In genomic region chr6:138607478-138608433, GRCh38 we compare ENCODE assay signal across 24 cellular contexts.
A peak's percentile ranks its signal among the peaks of the same experiment; 100 is the strongest.
DNase-seq lines count a peak whose midpoint lies in the region; ATAC-seq, FAIRE-seq and TF ChIP-seq lines count a peak whose summit lies in the region.
"Had no signal": no experiment of that assay in that cellular context is flagged by ENCODE, and none has a peak within 500 bp of the region (broad histone marks: within the 10 kb centered on the region; RNA-seq: fewer than 3 reads in every experiment).

No MANE protein-coding gene starts in this region.

- no peak overlapping the region for H3K27ac ChIP-seq in IMR-90 (ENCODE audit: insufficient read depth, low read length)
- H3K27ac ChIP-seq in GM12878 (ENCODE audit: control insufficient read depth, insufficient read depth), result no peak overlapping the region
- peak overlapping the region; percentile 63 for H3K27ac ChIP-seq in endodermal cell (ENCODE audit: low read depth, low read length)
- no peak overlapping the region for H3K27ac ChIP-seq in mammary epithelial cell (ENCODE audit: insufficient read depth, low read depth, low read length)
- H3K27ac ChIP-seq in tibial artery, result no peak overlapping the region

- H3K27ac Mint-ChIP-seq in endodermal cell, result no peak overlapping the region

- no peaks in the 10 kb centered on the region for H4K20me1 ChIP-seq in IMR-90 (ENCODE audit: insufficient read depth, low read length)
- H4K20me1 ChIP-seq in GM12878 (ENCODE audit: control insufficient read depth, insufficient read depth), result no peaks in the 10 kb centered on the region
- no peaks in the 10 kb centered on the region for H4K20me1 ChIP-seq in mammary epithelial cell (ENCODE audit: insufficient read depth, low read length)

- no peak overlapping the region for H4K91ac ChIP-seq in IMR-90 (ENCODE audit: insufficient read depth, low read depth, low read length)

- DNase-seq in IMR-90 (no peak), GM12878 (ENCODE audit: low read depth, low spot score) (no peak), endodermal cell (no peak), BE2C (no peak), mammary epithelial cell (no peak), NCI-H2029 (lab: John Stamatoyannopoulos, UW) (no peak), tibial artery (no peak)
- DNase-seq: 8988T; C1 segment of cervical spinal cord; Calu3; CD8-positive, alpha-beta memory T cell; Kasumi-1; NCI-H1417 treated with DMSO at 0.1 percent for 48 hours; NCI-H187; NCI-H2107; NCI-H510A treated with DMSO at 0.1 percent for 48 hours; NCI-H774; NK-92 treated with Interleukin-12 subunit alpha and Interleukin-12 subunit beta, amount 100 ng/mL, for 24 hours; SIG-M5; SK-N-SH had no signal

- H3K4me3 ChIP-seq in IMR-90 (ENCODE audit: insufficient read depth, low read depth, low read length) (no peak overlapping the region), GM12878 (no peak overlapping the region), endodermal cell (ENCODE audit: low read length) (no peak overlapping the region), neuron (ENCODE audit: low read length) (no peak overlapping the region), BE2C (ENCODE audit: low read depth, low read length) (no peak overlapping the region), mammary epithelial cell (replicated peaks in 1 of 3; ENCODE audit: insufficient read depth in 1 of 3, low read depth in 2 of 3, low read length in 3 of 3) (no peak overlapping the region), tibial artery (no peak overlapping the region)

- RAD21 ChIA-PET in GM12878 (lab: Charles Lee; ENCODE audit: unreplicated experiment), result no interaction called here

- TF ChIP-seq POLR2A in IMR-90 (IDR thresholded peaks at IDR 0.05; ENCODE audit: low read depth, low read length), result no peak
- TF ChIP-seq POLR2A in GM12878 (IDR thresholded peaks at IDR 0.05; ENCODE audit: low read depth, low read length), result no peak

- BruUV-seq in IMR-90 (replicated peaks; lab: Mats Ljungman, UMichigan) (no TSS peak), GM12878 (replicated peaks; lab: Mats Ljungman, UMichigan) (no TSS peak), mammary epithelial cell (replicated peaks; lab: Mats Ljungman, UMichigan) (no TSS peak)

- H3K4me1 Mint-ChIP-seq in endodermal cell, result no peaks in the 10 kb centered on the region
- H3K4me1 Mint-ChIP-seq: CD8-positive, alpha-beta memory T cell had no signal

- H3K56ac ChIP-seq in IMR-90 (ENCODE audit: extremely low read depth, insufficient read depth, low read length), result no peak overlapping the region

- H3K9me3 ChIP-seq in IMR-90 (ENCODE audit: control insufficient read depth, insufficient read depth, low read length) (no peaks in the 10 kb centered on the region), GM12878 (replicated peaks; ENCODE audit: control insufficient read depth, insufficient read depth, low read length) (no peaks in the 10 kb centered on the region), endodermal cell (ENCODE audit: control insufficient read depth, low read length) (no peaks in the 10 kb centered on the region), neuron (ENCODE audit: low read length) (no peaks in the 10 kb centered on the region), BE2C (no peaks in the 10 kb centered on the region), mammary epithelial cell (replicated peaks; ENCODE audit: insufficient read depth, low read length) (no peaks in the 10 kb centered on the region), tibial artery (no peaks in the 10 kb centered on the region)
- H3K9me3 ChIP-seq: SK-N-SH had no signal

- no peak for TF ChIP-seq CTCF in IMR-90 (conservative IDR thresholded peaks at IDR 0.05; ENCODE audit: low read depth, low read length)
- no peak for TF ChIP-seq CTCF in GM12878 (IDR thresholded peaks at IDR 0.05 in 2 of 3, conservative IDR thresholded peaks at IDR 0.05 in 1 of 3; ENCODE audit: control insufficient read depth in 2 of 3, extremely low read depth in 1 of 3, insufficient read depth in 1 of 3, low read depth in 3 of 3, low read length in 3 of 3)
- no peak for TF ChIP-seq CTCF in endodermal cell (conservative IDR thresholded peaks at IDR 0.05)
- TF ChIP-seq CTCF in BE2C (IDR thresholded peaks at IDR 0.05; ENCODE audit: low read depth, low read length), result no peak
- no peak for TF ChIP-seq CTCF in mammary epithelial cell (conservative IDR thresholded peaks at IDR 0.05 in 1 of 2, IDR thresholded peaks at IDR 0.05 in 1 of 2; ENCODE audit: extremely low read depth in 1 of 2, insufficient read depth in 1 of 2, low read depth in 1 of 2, low read length in 2 of 2)
- no peak for TF ChIP-seq CTCF in tibial artery (IDR thresholded peaks at IDR 0.05)

- no peaks in the 10 kb centered on the region for H3K27me3 Mint-ChIP-seq in endodermal cell (ENCODE audit: insufficient read depth)

- no peak overlapping the region for H2AK5ac ChIP-seq in IMR-90 (ENCODE audit: low read depth, low read length)

- CTCF ChIA-PET in IMR-90 (lab: Yijun Ruan, JAX) (no interaction called here), GM12878 (lab: Yijun Ruan, JAX) (interaction anchor here (0.9 to 1.4 kb wide), 2 partner anchors 17 to 19 kb away, joined by 3 to 6 read pairs; no protein-coding TSS in a partner anchor), mammary epithelial cell (lab: Charles Lee; ENCODE audit: low non-redundant PET) (no interaction called here)

- intact Hi-C loops in IMR-90 (cut with micrococcal nuclease) (no loop called here), GM12878 (cut with micrococcal nuclease; ENCODE audit: unreplicated experiment) (no loop called here), mammary epithelial cell (cut with micrococcal nuclease) (no loop called here), tibial artery (cut with DNase I; ENCODE audit: low total_unique reads) (no loop called here)

- WGBS in IMR-90 (ENCODE audit: extremely low coverage in 2 of 2, insufficient read length in 1 of 2), 2 experiments, result 100% methylated on average over 1 of the region's 10 CpGs; no CpG with 5 or more reads in 1 of the 2 experiments
- 55% methylated on average over 10 of the region's 10 CpGs for WGBS in GM12878 (ENCODE audit: insufficient coverage, insufficient replicate concordance, low lambda C conversion rate, missing lambda C conversion rate)
- 84 to 90% methylated on average over 6 to 10 of the region's 10 CpGs for WGBS in endodermal cell (ENCODE audit: insufficient coverage in 1 of 2, insufficient read length in 1 of 2), 2 experiments
- 66% methylated on average over 7 of the region's 10 CpGs for WGBS in mammary epithelial cell (ENCODE audit: low coverage, missing lambda C conversion rate)

- no peaks in the 10 kb centered on the region; the same call in 1 of the 2 replicates for H3K9me1 ChIP-seq in IMR-90 (ENCODE audit: insufficient read depth, low read length)

- no peaks in the 10 kb centered on the region for H3K9me3 Mint-ChIP-seq in endodermal cell
- H3K9me3 Mint-ChIP-seq: CD8-positive, alpha-beta memory T cell had no signal

- H3K27me3 ChIP-seq in IMR-90 (ENCODE audit: control insufficient read depth, insufficient read depth, low read length) (no peaks in the 10 kb centered on the region), GM12878 (replicated peaks in 1 of 2; ENCODE audit: control insufficient read depth in 2 of 2, insufficient read depth in 2 of 2, low read length in 1 of 2) (0 out of 4 replicates have a peak, but pooled peaks cover 0 to 3% of the 10 kb centered on the region in 2 experiments), endodermal cell (ENCODE audit: control insufficient read depth, insufficient read depth, low read length, poor library complexity, severe bottlenecking) (no peaks in the 10 kb centered on the region), neuron (ENCODE audit: insufficient read depth, low read length) (no peaks in the 10 kb centered on the region), BE2C (peaks cover 5% of the 10 kb centered on the region; the same call in 1 of the 2 replicates), mammary epithelial cell (ENCODE audit: insufficient read depth, low read length) (no peaks in the 10 kb centered on the region), tibial artery (no peaks in the 10 kb centered on the region)

- no peak overlapping the region for H3K4me2 ChIP-seq in IMR-90 (ENCODE audit: low read depth, low read length)
- no peak overlapping the region for H3K4me2 ChIP-seq in GM12878 (ENCODE audit: control insufficient read depth, insufficient read depth)
- no peak overlapping the region for H3K4me2 ChIP-seq in mammary epithelial cell (ENCODE audit: insufficient read depth, low read depth, low read length)
- H3K4me2 ChIP-seq: SK-N-SH had no signal

- H3K23ac ChIP-seq in IMR-90 (ENCODE audit: low read depth, low read length), result 0 out of 2 replicates have a peak overlapping the region, but pooled peaks have one; percentile 19

- H2AFZ ChIP-seq in IMR-90 (replicated peaks; ENCODE audit: low read length, poor library complexity) (no peak overlapping the region), GM12878 (ENCODE audit: control insufficient read depth, low read depth, low read length) (no peak overlapping the region), neuron (ENCODE audit: low read depth, low read length) (peak overlapping the region; percentile 3), mammary epithelial cell (ENCODE audit: low read depth, low read length) (no peak overlapping the region)

- peak overlapping the region; percentile 9 for H2AK9ac ChIP-seq in IMR-90 (replicated peaks; ENCODE audit: low read depth, low read length, poor library complexity)

- H4K5ac ChIP-seq in IMR-90 (ENCODE audit: low read depth, low read length), result no peak overlapping the region

- no peak overlapping the region for H2BK20ac ChIP-seq in IMR-90 (ENCODE audit: low read depth, low read length)

- H2BK5ac ChIP-seq in IMR-90 (ENCODE audit: low read depth, low read length, poor library complexity, severe bottlenecking), result no peak overlapping the region

- no peak for ATAC-seq in IMR-90 (ENCODE audit: low read depth)
- no peak for ATAC-seq in GM12878

- no peak overlapping the region for H3K18ac ChIP-seq in IMR-90 (ENCODE audit: low read depth, low read length)

- H3K9ac ChIP-seq in IMR-90 (ENCODE audit: low read depth, low read length) (no peak overlapping the region), GM12878 (ENCODE audit: control insufficient read depth, insufficient read depth, low read length) (no peak overlapping the region), endodermal cell (ENCODE audit: extremely low read depth, low read length, poor library complexity, severe bottlenecking) (no peak overlapping the region), mammary epithelial cell (ENCODE audit: insufficient read depth, low read length) (no peak overlapping the region)
- H3K9ac ChIP-seq: SK-N-SH had no signal

- no peak for FAIRE-seq in GM12878 (lab: Jason Lieb, UNC)
- FAIRE-seq: G401.6, GM18507, H54 had no signal

- no peak overlapping the region; the same call in 1 of the 2 replicates for H3K4ac ChIP-seq in IMR-90 (ENCODE audit: low read depth, low read length)

- H3K4me1 ChIP-seq in IMR-90 (ENCODE audit: control insufficient read depth, insufficient read depth, low read length) (peaks cover 4% of the 10 kb centered on the region; the same call in 1 of the 2 replicates), GM12878 (ENCODE audit: control insufficient read depth, insufficient read depth, low read length) (no peaks in the 10 kb centered on the region), endodermal cell (ENCODE audit: control insufficient read depth, insufficient read depth, low read length) (no peaks in the 10 kb centered on the region), neuron (ENCODE audit: insufficient read depth, low read length) (peaks cover 23% of the 10 kb centered on the region), BE2C (no peaks in the 10 kb centered on the region), mammary epithelial cell (ENCODE audit: insufficient read depth, low read length) (peaks cover 3% of the 10 kb centered on the region), tibial artery (no peaks in the 10 kb centered on the region)

- H3K4me3 Mint-ChIP-seq in endodermal cell, result no peak overlapping the region
- H3K4me3 Mint-ChIP-seq: CD8-positive, alpha-beta memory T cell had no signal

- in situ Hi-C loops in IMR-90 (cut with MboI; ENCODE audit: low sequenced_read_pairs), result no loop called here
- in situ Hi-C loops in GM12878 (cut with MboI), result no loop called here
- in situ Hi-C loops in mammary epithelial cell (cut with MboI; ENCODE audit: low sequenced_read_pairs in 2 of 2), result no loop called here

- no peaks in the 10 kb centered on the region for H3K36me3 ChIP-seq in IMR-90 (ENCODE audit: control insufficient read depth, insufficient read depth, low read length)
- H3K36me3 ChIP-seq in GM12878 (ENCODE audit: control insufficient read depth in 2 of 2, insufficient read depth in 2 of 2, low read length in 1 of 2), result no peaks in the 10 kb centered on the region
- no peaks in the 10 kb centered on the region for H3K36me3 ChIP-seq in endodermal cell (ENCODE audit: control insufficient read depth, insufficient read depth, low read length)
- H3K36me3 ChIP-seq in neuron (ENCODE audit: insufficient read depth, low read length), result no peaks in the 10 kb centered on the region
- H3K36me3 ChIP-seq in BE2C, result no peaks in the 10 kb centered on the region
- H3K36me3 ChIP-seq in mammary epithelial cell (ENCODE audit: insufficient read depth, low read length), result no peaks in the 10 kb centered on the region
- H3K36me3 ChIP-seq in tibial artery, result no peaks in the 10 kb centered on the region

- SMC1A ChIA-PET in GM12878 (lab: Charles Lee; ENCODE audit: uncharacterized antibody, unreplicated experiment), result interaction anchor here (0.9 to 1.5 kb wide), 5 partner anchors 10 to 30 kb away, joined by 3 to 5 read pairs (median 3); no protein-coding TSS in a partner anchor

- TF ChIP-seq RAD21 in IMR-90 (IDR thresholded peaks at IDR 0.05; ENCODE audit: low read length) (no peak), GM12878 (IDR thresholded peaks at IDR 0.05; ENCODE audit: insufficient read depth, low read depth, low read length) (no peak)

- no peak overlapping the region; the same call in 1 of the 2 replicates for H3K14ac ChIP-seq in IMR-90 (replicated peaks; ENCODE audit: low read depth, low read length)

- no peak for TF ChIP-seq EP300 in GM12878 (IDR thresholded peaks at IDR 0.05; ENCODE audit: borderline replicate concordance in 1 of 2, control insufficient read depth in 1 of 2, low read depth in 2 of 2, low read length in 2 of 2)

- no peak overlapping the region for H4K8ac ChIP-seq in IMR-90 (ENCODE audit: low read depth in 2 of 2, low read length in 2 of 2)

- H3K79me2 ChIP-seq in GM12878 (ENCODE audit: control insufficient read depth, insufficient read depth, low read length) (no peaks in the 10 kb centered on the region), mammary epithelial cell (ENCODE audit: insufficient read depth, low read length) (peaks cover 79% of the 10 kb centered on the region)

- H2BK120ac ChIP-seq in IMR-90 (ENCODE audit: low read depth, low read length), result no peak overlapping the region

- dilution Hi-C loops in IMR-90 (cut with HindIII; ENCODE audit: low sequenced_read_pairs, unreplicated experiment), result no loop called here
- dilution Hi-C loops in mammary epithelial cell (cut with HindIII; ENCODE audit: low sequenced_read_pairs), result no loop called here

- H2BK15ac ChIP-seq in IMR-90 (ENCODE audit: low read depth, low read length), result no peak overlapping the region

- POLR2A ChIA-PET in IMR-90 (lab: Charles Lee; ENCODE audit: unreplicated experiment), result no interaction called here
- POLR2A ChIA-PET in GM12878 (lab: Charles Lee), result interaction anchor here (0.9 kb wide), 1 partner anchor 47 kb away, joined by 3 read pairs; no protein-coding TSS in a partner anchor

- H3K36me3 Mint-ChIP-seq in endodermal cell (ENCODE audit: low read depth), result no peaks in the 10 kb centered on the region
- H3K36me3 Mint-ChIP-seq: CD8-positive, alpha-beta memory T cell had no signal

- peaks cover 20 to 35% of the 10 kb centered on the region in 2 experiments for H3K79me1 ChIP-seq in IMR-90 (ENCODE audit: low read depth in 1 of 2, low read length in 2 of 2)
